Comparison of ENCODE assay signal across 2 cellular contexts in genomic region chr19:41543582-41543981, GRCh38.
TF ChIP-seq lines count a peak whose summit lies in the region.

No MANE protein-coding gene starts in this region.

TF ChIP-seq in A549, 52 proteins besides CTCF, POLR2A, EP300 and RAD21:
- no peak for TF ChIP-seq ESRRA (IDR thresholded peaks at IDR 0.05; ENCODE audit: borderline replicate concordance, low read length)
- no peak for TF ChIP-seq USF2 (IDR thresholded peaks at IDR 0.05)
TF ChIP-seq in A549: peak in this region for 0.

TF ChIP-seq in GM12878, 131 proteins besides CTCF, POLR2A, EP300 and RAD21:
- TF ChIP-seq, protein P1, sequence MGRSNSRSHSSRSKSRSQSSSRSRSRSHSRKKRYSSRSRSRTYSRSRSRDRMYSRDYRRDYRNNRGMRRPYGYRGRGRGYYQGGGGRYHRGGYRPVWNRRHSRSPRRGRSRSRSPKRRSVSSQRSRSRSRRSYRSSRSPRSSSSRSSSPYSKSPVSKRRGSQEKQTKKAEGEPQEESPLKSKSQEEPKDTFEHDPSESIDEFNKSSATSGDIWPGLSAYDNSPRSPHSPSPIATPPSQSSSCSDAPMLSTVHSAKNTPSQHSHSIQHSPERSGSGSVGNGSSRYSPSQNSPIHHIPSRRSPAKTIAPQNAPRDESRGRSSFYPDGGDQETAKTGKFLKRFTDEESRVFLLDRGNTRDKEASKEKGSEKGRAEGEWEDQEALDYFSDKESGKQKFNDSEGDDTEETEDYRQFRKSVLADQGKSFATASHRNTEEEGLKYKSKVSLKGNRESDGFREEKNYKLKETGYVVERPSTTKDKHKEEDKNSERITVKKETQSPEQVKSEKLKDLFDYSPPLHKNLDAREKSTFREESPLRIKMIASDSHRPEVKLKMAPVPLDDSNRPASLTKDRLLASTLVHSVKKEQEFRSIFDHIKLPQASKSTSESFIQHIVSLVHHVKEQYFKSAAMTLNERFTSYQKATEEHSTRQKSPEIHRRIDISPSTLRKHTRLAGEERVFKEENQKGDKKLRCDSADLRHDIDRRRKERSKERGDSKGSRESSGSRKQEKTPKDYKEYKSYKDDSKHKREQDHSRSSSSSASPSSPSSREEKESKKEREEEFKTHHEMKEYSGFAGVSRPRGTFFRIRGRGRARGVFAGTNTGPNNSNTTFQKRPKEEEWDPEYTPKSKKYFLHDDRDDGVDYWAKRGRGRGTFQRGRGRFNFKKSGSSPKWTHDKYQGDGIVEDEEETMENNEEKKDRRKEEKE (IDR thresholded peaks at IDR 0.05): no peak
- TF ChIP-seq HDGF (IDR thresholded peaks at IDR 0.05) (no peak), YBX1 (IDR thresholded peaks at IDR 0.05) (no peak), SMARCA5 (IDR thresholded peaks at IDR 0.05) (no peak), PAX5 (IDR thresholded peaks at IDR 0.05; ENCODE audit: borderline replicate concordance, low read depth, low read length) (no peak), TCF12 (IDR thresholded peaks at IDR 0.05; ENCODE audit: low read depth, low read length) (no peak), RUNX3 (IDR thresholded peaks at IDR 0.05; ENCODE audit: low read length) (peak; percentile 44; the same call in 1 of the 2 replicates)
